In the genomic region with DNA sequence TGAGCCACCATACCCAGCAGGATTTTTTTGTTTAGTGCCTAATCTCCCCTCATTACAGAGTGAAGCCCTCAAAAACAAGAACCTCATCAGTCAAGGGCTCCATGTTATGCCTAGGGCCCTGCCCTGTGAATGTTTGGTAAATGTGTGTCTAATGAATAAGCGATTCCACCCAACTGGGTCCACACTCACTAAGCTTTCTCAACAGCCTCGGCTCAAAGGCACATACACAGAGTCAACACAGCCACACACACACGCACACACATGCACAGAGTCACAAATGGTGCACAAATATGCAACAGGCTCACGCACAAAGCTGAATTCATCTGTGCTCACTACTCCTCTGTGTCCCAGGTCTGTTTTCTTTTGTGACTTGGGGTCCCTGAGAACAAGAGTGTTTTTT, we compare ENCODE assay signal across 24 cellular contexts. TPM values are rescaled to one million over a fixed set of nuclear protein-coding genes. Genes with fewer than 3 reads are reported as not detected.
"Had no signal": no experiment of that assay in that cellular context is flagged by ENCODE, and none has a peak within 500 bp of the region (broad histone marks: within the 10 kb centered on the region; RNA-seq: fewer than 3 reads in every experiment).

No MANE protein-coding gene starts in this region.

- H3K4me3 Mint-ChIP-seq: activated naive CD8-positive, alpha-beta T cell; activated T-helper 17 cell treated with anti-CD3 and anti-CD28 coated beads, Interleukin-2, amount 50 U/mL, for 72 hours; natural killer cell treated with Interleukin-12 subunit alpha and Interleukin-12 subunit beta and Interleukin-15 and Interleukin-18, amount 100 ng/mL, for 72 hours; stimulated activated naive B cell treated with anti-CD40 and anti-IgM and Interleukin-4, amounts not matched to agents 10 μg/mL and 1 μg/mL and 100 μg/mL, for 72 hours; T-helper 2 cell treated with Interferon-gamma antibody and Interleukin-4, amounts not matched to agents 5 μg/mL and 100 μg/mL, for 36 hours had no signal

- ATAC-seq: activated T-helper 17 cell treated with anti-CD3 and anti-CD28 coated beads, Interleukin-2, amount 50 U/mL, for 72 hours; left lung; natural killer cell treated with Interleukin-12 subunit alpha and Interleukin-12 subunit beta and Interleukin-15 and Interleukin-18, amount 100 ng/mL, for 72 hours; sciatic nerve; stimulated activated naive B cell treated with anti-CD40 and anti-IgM and Interleukin-4, amounts not matched to agents 10 μg/mL and 1 μg/mL and 100 μg/mL, for 72 hours; T-cell had no signal

- H3K36me3 ChIP-seq: adrenal gland, esophagus muscularis mucosa, left lung, thoracic aorta, WERI-Rb-1 had no signal

- FAIRE-seq: astrocyte, kidney, small intestine, TTC549 had no signal

- H3K9ac ChIP-seq: parathyroid adenoma had no signal

- H3K27ac ChIP-seq: adrenal gland, esophagus muscularis mucosa, left lung, parathyroid adenoma, thoracic aorta, WERI-Rb-1 had no signal

- H3K4me1 Mint-ChIP-seq: activated T-helper 17 cell treated with anti-CD3 and anti-CD28 coated beads, Interleukin-2, amount 50 U/mL, for 72 hours had no signal

- H3K36me3 Mint-ChIP-seq: activated naive CD8-positive, alpha-beta T cell; natural killer cell treated with Interleukin-12 subunit alpha and Interleukin-12 subunit beta and Interleukin-15 and Interleukin-18, amount 100 ng/mL, for 72 hours; stimulated activated naive B cell treated with anti-CD40 and anti-IgM and Interleukin-4, amounts not matched to agents 10 μg/mL and 1 μg/mL and 100 μg/mL, for 72 hours; T-cell had no signal

- H3K27me3 ChIP-seq: adrenal gland, esophagus muscularis mucosa, left lung had no signal

- H3K79me2 ChIP-seq: parathyroid adenoma had no signal

- H3K4me3 ChIP-seq: adrenal gland, esophagus muscularis mucosa, left lung, thoracic aorta had no signal

- H3K27me3 Mint-ChIP-seq: activated naive CD8-positive, alpha-beta T cell; activated T-helper 17 cell treated with anti-CD3 and anti-CD28 coated beads, Interleukin-2, amount 50 U/mL, for 72 hours; natural killer cell treated with Interleukin-12 subunit alpha and Interleukin-12 subunit beta and Interleukin-15 and Interleukin-18, amount 100 ng/mL, for 72 hours; T-cell had no signal

- H3K27ac Mint-ChIP-seq: activated naive CD8-positive, alpha-beta T cell; activated T-helper 17 cell treated with anti-CD3 and anti-CD28 coated beads, Interleukin-2, amount 50 U/mL, for 72 hours; natural killer cell treated with Interleukin-12 subunit alpha and Interleukin-12 subunit beta and Interleukin-15 and Interleukin-18, amount 100 ng/mL, for 72 hours; stimulated activated naive B cell treated with anti-CD40 and anti-IgM and Interleukin-4, amounts not matched to agents 10 μg/mL and 1 μg/mL and 100 μg/mL, for 72 hours; T-cell; T-helper 2 cell treated with Interferon-gamma antibody and Interleukin-4, amounts not matched to agents 5 μg/mL and 100 μg/mL, for 36 hours had no signal

- H3K9me3 Mint-ChIP-seq: activated T-helper 17 cell treated with anti-CD3 and anti-CD28 coated beads, Interleukin-2, amount 50 U/mL, for 72 hours; natural killer cell treated with Interleukin-12 subunit alpha and Interleukin-12 subunit beta and Interleukin-15 and Interleukin-18, amount 100 ng/mL, for 72 hours; stimulated activated naive B cell treated with anti-CD40 and anti-IgM and Interleukin-4, amounts not matched to agents 10 μg/mL and 1 μg/mL and 100 μg/mL, for 72 hours; T-cell; T-helper 2 cell treated with Interferon-gamma antibody and Interleukin-4, amounts not matched to agents 5 μg/mL and 100 μg/mL, for 36 hours had no signal

- H3K9me3 ChIP-seq: adrenal gland, esophagus muscularis mucosa, left lung, thoracic aorta had no signal

- DNase-seq: activated T-cell treated with anti-CD3 and anti-CD28 coated beads, Interleukin-2, amount 50 U/mL, for 1 hour; adrenal gland; central memory CD4-positive, alpha-beta T cell; dermis blood vessel endothelial cell; effector CD8-positive, alpha-beta T cell; kidney; left lung; midbrain; small intestine; stimulated activated CD4-positive, alpha-beta T cell treated with anti-CD3 and anti-CD28 coated beads, Interleukin-15, amount 100 ng/mL, for 24 hours; stimulated activated CD8-positive, alpha-beta memory T cell treated with anti-CD3 and anti-CD28 coated beads, Interleukin-4, amount 100 ng/mL, for 48 hours; stimulated activated naive B cell treated with anti-CD40 and anti-IgM and Interleukin-4, amounts not matched to agents 10 μg/mL and 1 μg/mL and 100 μg/mL, for 72 hours; T-cell; WERI-Rb-1 had no signal

- H2AFZ ChIP-seq: parathyroid adenoma had no signal

RNA-seq across cellular contexts. Expression of a gene that starts 11.7 kb away (rescaled TPM):
- total RNA-seq: activated T-helper 17 cell treated with anti-CD3 and anti-CD28 coated beads, Interleukin-2, amount 50 U/mL, for 72 hours; natural killer cell treated with Interleukin-12 subunit alpha and Interleukin-12 subunit beta and Interleukin-15 and Interleukin-18, amount 100 ng/mL, for 72 hours had no signal
